Comparison of ENCODE assay signal across 8 cellular contexts in genomic region chr17:45394913-45395568, GRCh38. TPM values are rescaled to one million over a fixed set of nuclear protein-coding genes. Genes with fewer than 3 reads are reported as not detected.
DNase-seq lines count a peak whose midpoint lies in the region; ATAC-seq and TF ChIP-seq lines count a peak whose summit lies in the region.

No MANE protein-coding gene starts in this region.

- DNase-seq in Caco-2 (peak; percentile 69 to 79), RKO (ENCODE audit: low spot score) (peak; percentile 59), astrocyte of the cerebellum (ENCODE audit: low read depth) (peak; percentile 74), hepatocyte (ENCODE audit: low spot score) (peak; percentile 89), renal cortical epithelial cell (ENCODE audit: low read depth) (peak; percentile 63)

- no peak overlapping the region for H3K4me3 ChIP-seq in Caco-2 (ENCODE audit: low read depth, low read length)
- H3K4me3 ChIP-seq in HUES6 (ENCODE audit: low read depth, low read length): no peak overlapping the region; the same call in 1 of the 2 replicates
- no peak overlapping the region for H3K4me3 ChIP-seq in astrocyte of the cerebellum (ENCODE audit: low read depth, low read length)
- H3K4me3 ChIP-seq in hepatocyte: no peak overlapping the region

- no peak overlapping the region for H2AFZ ChIP-seq in hepatocyte

- H3K4me2 ChIP-seq in hepatocyte: peak overlapping the region; percentile 52

- WGBS in hepatocyte (ENCODE audit: low lambda C conversion rate, missing lambda C conversion rate): 24% methylated on average over 30 of the region's 30 CpGs

- H3K9me3 ChIP-seq in Caco-2: no peaks in the 10 kb centered on the region
- no peaks in the 10 kb centered on the region for H3K9me3 ChIP-seq in HUES6 (ENCODE audit: control insufficient read depth, insufficient read depth, low read depth, low read length)
- no peaks in the 10 kb centered on the region for H3K9me3 ChIP-seq in hepatocyte (ENCODE audit: low read depth)

- H3K36me3 ChIP-seq in Caco-2 (ENCODE audit: control insufficient read depth, insufficient read depth, low read length) (peaks cover 12% of the 10 kb centered on the region), HUES6 (ENCODE audit: control insufficient read depth, insufficient read depth, low read length) (no peaks in the 10 kb centered on the region), hepatocyte (replicated peaks; ENCODE audit: insufficient read depth, low read depth) (no peaks in the 10 kb centered on the region)

- H3K4me1 Mint-ChIP-seq in Caco-2 (ENCODE audit: low read depth, unreplicated experiment): no peaks in the 10 kb centered on the region

- BruUV-seq in Caco-2 (replicated peaks; lab: Mats Ljungman, UMichigan): no TSS peak

- peak overlapping the region; percentile 2 for H3K9ac ChIP-seq in HUES6 (ENCODE audit: low read length)

- H3K36me3 Mint-ChIP-seq in Caco-2 (ENCODE audit: insufficient read depth, unreplicated experiment): peaks cover 37% of the 10 kb centered on the region

- no peaks in the 10 kb centered on the region for H3K27me3 Mint-ChIP-seq in Caco-2 (ENCODE audit: insufficient read depth, unreplicated experiment)

- intact Hi-C loops in Caco-2 (cut with micrococcal nuclease; ENCODE audit: unreplicated experiment): loop anchor here (1.0 kb wide), 1 partner anchor 30 kb away; no protein-coding TSS in a partner anchor

- no peaks in the 10 kb centered on the region for H4K20me1 ChIP-seq in hepatocyte (ENCODE audit: insufficient read depth, poor library complexity, severe bottlenecking)

- H3K27ac Mint-ChIP-seq in Caco-2 (ENCODE audit: unreplicated experiment): no peak overlapping the region

- no peaks in the 10 kb centered on the region for H3K9me3 Mint-ChIP-seq in Caco-2 (ENCODE audit: unreplicated experiment)

- H3K4me1 ChIP-seq in Caco-2 (no peaks in the 10 kb centered on the region), HUES6 (ENCODE audit: control insufficient read depth, insufficient read depth, low read length) (peaks cover 7% of the 10 kb centered on the region), hepatocyte (ENCODE audit: insufficient read depth) (no peaks in the 10 kb centered on the region)

- H3K4me3 Mint-ChIP-seq in Caco-2 (ENCODE audit: unreplicated experiment): no peak overlapping the region

- in situ Hi-C loops in astrocyte of the cerebellum (cut with HindIII; ENCODE audit: low sequenced_read_pairs): no loop called here

- no peaks in the 10 kb centered on the region for H3K79me2 ChIP-seq in hepatocyte

- no peaks in the 10 kb centered on the region for H3K9me2 ChIP-seq in hepatocyte (replicated peaks; ENCODE audit: insufficient read depth)

- POLR2A ChIA-PET in Caco-2 (lab: Charles Lee): no interaction called here

- CTCF ChIA-PET in Caco-2 (lab: Charles Lee): interaction anchor here (0.8 to 8.7 kb wide), 4 partner anchors 12 to 118 kb away, joined by 4 to 105 read pairs (median 4); no protein-coding TSS in a partner anchor

- H3K27me3 ChIP-seq in Caco-2 (replicated peaks; ENCODE audit: control insufficient read depth, insufficient read depth, low read length): no peaks in the 10 kb centered on the region
- no peaks in the 10 kb centered on the region for H3K27me3 ChIP-seq in HUES6 (ENCODE audit: control insufficient read depth, insufficient read depth, low read length)
- H3K27me3 ChIP-seq in hepatocyte: no peaks in the 10 kb centered on the region

- peak; percentile 78 to 89 for TF ChIP-seq CTCF in Caco-2 (IDR thresholded peaks at IDR 0.05; ENCODE audit: insufficient read depth in 1 of 2, low read depth in 1 of 2, low read length in 1 of 2, severe bottlenecking in 1 of 2, unreplicated experiment in 1 of 2)
- peak; percentile 74 for TF ChIP-seq CTCF in astrocyte of the cerebellum (IDR thresholded peaks at IDR 0.05; ENCODE audit: low read depth, low read length, missing control alignments)
- peak; percentile 76 for TF ChIP-seq CTCF in hepatocyte (IDR thresholded peaks at IDR 0.05; ENCODE audit: poor library complexity)

- no peak for ATAC-seq in HG03378 (IDR thresholded peaks at IDR 0.05; ENCODE audit: unreplicated experiment)
- ATAC-seq in GM21825 (IDR thresholded peaks at IDR 0.05; ENCODE audit: unreplicated experiment): no peak

- H3K27ac ChIP-seq in HUES6 (ENCODE audit: low read depth, low read length): no peak overlapping the region
- H3K27ac ChIP-seq in hepatocyte: no peak overlapping the region

RNA-seq across cellular contexts. Expression of gene ARHGAP27, which starts 37.6 kb away (rescaled TPM):
- total RNA-seq in Caco-2 (2022) (35.9 and 40.2 TPM in 2 replicates), hepatocyte (27.9 and 78.1 TPM in 2 replicates), renal cortical epithelial cell (12.1 and 22.6 TPM in 2 replicates)
- 21.1 and 24.4 TPM in 2 replicates for polyA plus RNA-seq in hepatocyte
